16 cellular contexts compared by ENCODE assay signal in genomic region chr22:30340911-30341685, GRCh38. TPM values are rescaled to one million over a fixed set of nuclear protein-coding genes. Genes with fewer than 3 reads are reported as not detected.
DNase-seq lines count a peak whose midpoint lies in the region; ATAC-seq, FAIRE-seq and TF ChIP-seq lines count a peak whose summit lies in the region.
"Had no signal": no experiment of that assay in that cellular context is flagged by ENCODE, and none has a peak within 500 bp of the region (broad histone marks: within the 10 kb centered on the region; RNA-seq: fewer than 3 reads in every experiment).

No MANE protein-coding gene starts in this region.

- TF ChIP-seq RAD21 in HepG2 (CRISPR knock-in tag; IDR thresholded peaks at IDR 0.05), result no peak

- no TSS peak for BruUV-seq in HepG2 (replicated peaks; lab: Mats Ljungman, UMichigan)

- WGBS in HepG2 (ENCODE audit: low lambda C conversion rate), result 86% methylated on average over 12 of the region's 16 CpGs
- 94% methylated on average over 7 of the region's 16 CpGs for WGBS in right lobe of liver (ENCODE audit: insufficient coverage, low coverage, low lambda C conversion rate, missing lambda C conversion rate)

- CTCF ChIA-PET in HepG2 (lab: Yijun Ruan, JAX; ENCODE audit: low intra/inter-chr PET ratio, low total read pairs), result no interaction called here
- CTCF ChIA-PET in activated CD8-positive, alpha-beta T cell treated with anti-CD3 and anti-CD28 coated beads, Interleukin-2, amount 10 ng/mL, durations not matched to agents 7 days and 5 days (lab: Charles Lee), result interaction anchor here (1.0 to 1.4 kb wide), 2 partner anchors 47 to 53 kb away, joined by 4 to 6 read pairs; partner anchors contain the start of gene RNF215
- CTCF ChIA-PET in activated CD8-positive, alpha-beta memory T cell treated with anti-CD3 and anti-CD28 coated beads, Interleukin-2, amount 10 ng/mL, durations not matched to agents 7 days and 5 days (lab: Charles Lee), result interaction anchor here (0.5 to 1.9 kb wide), 4 partner anchors 9 to 53 kb away, joined by 3 to 5 read pairs (median 4); partner anchors contain the start of gene CASTOR1

- H4K20me1 ChIP-seq in HepG2 (ENCODE audit: insufficient read depth, low read length), result no peaks in the 10 kb centered on the region; the same call in 1 of the 2 replicates

- in situ Hi-C loops in HepG2 (cut with HindIII; ENCODE audit: extremely low pct_ligation_motif_present, low pct_unique_long_range_greater_than_20kb), result no loop called here

- ATAC-seq in HepG2 (peak; percentile 49), right lobe of liver (no peak), GM21786 (IDR thresholded peaks at IDR 0.05; ENCODE audit: unreplicated experiment) (no peak)
- no peak for ATAC-seq in activated CD8-positive, alpha-beta T cell treated with anti-CD3 and anti-CD28 coated beads, Interleukin-2, amount 10 ng/mL, durations not matched to agents 7 days and 5 days
- ATAC-seq in activated CD8-positive, alpha-beta memory T cell treated with anti-CD3 and anti-CD28 coated beads, Interleukin-2, amount 10 ng/mL, durations not matched to agents 7 days and 5 days, result no peak
- ATAC-seq: left colon had no signal

- H3K27ac ChIP-seq in HepG2 (ENCODE audit: extremely low read length, insufficient read depth, low read length) (peak overlapping the region; percentile 49), right lobe of liver (no peak overlapping the region), colonic mucosa (no peak overlapping the region)
- H3K27ac ChIP-seq: HL-60 had no signal

- H3K4me1 Mint-ChIP-seq in activated CD8-positive, alpha-beta T cell treated with anti-CD3 and anti-CD28 coated beads, Interleukin-2, amount 10 ng/mL, durations not matched to agents 7 days and 5 days (ENCODE audit: low read depth), result no peaks in the 10 kb centered on the region
- H3K4me1 Mint-ChIP-seq in activated CD8-positive, alpha-beta memory T cell treated with anti-CD3 and anti-CD28 coated beads, Interleukin-2, amount 10 ng/mL, durations not matched to agents 7 days and 5 days, result peaks cover 11% of the 10 kb centered on the region

- TF ChIP-seq POLR2A in HepG2 (IDR thresholded peaks at IDR 0.05; ENCODE audit: insufficient read depth in 1 of 2, low read depth in 2 of 2, low read length in 2 of 2), result no peak
- TF ChIP-seq POLR2A in right lobe of liver (IDR thresholded peaks at IDR 0.05), result no peak

- DNase-seq in HepG2 (ENCODE audit: low spot score) (no peak), right lobe of liver (no peak), foreskin melanocyte (peak; percentile 98), nucleus accumbens (lab: John Stamatoyannopoulos, UW) (peak; percentile 20 to 98 (median 83)), colonic mucosa (no peak)
- no peak for DNase-seq in activated CD8-positive, alpha-beta T cell treated with anti-CD3 and anti-CD28 coated beads, Interleukin-2, amount 10 ng/mL, durations not matched to agents 7 days and 5 days
- no peak for DNase-seq in activated CD8-positive, alpha-beta memory T cell treated with anti-CD3 and anti-CD28 coated beads, Interleukin-2, amount 10 ng/mL, durations not matched to agents 7 days and 5 days
- DNase-seq: activated CD4-positive, alpha-beta T cell treated with anti-CD3 and anti-CD28 coated beads, Interleukin-2, amount 50 U/mL, for 4 hours; activated naive CD4-positive, alpha-beta T cell treated with anti-CD3 and anti-CD28 coated beads, Interleukin-2, amount 10 ng/mL, durations not matched to agents 7 days and 5 days; DMS53; left colon; NCI-H2227 treated with DMSO at 0.1 percent for 48 hours; stimulated activated CD4-positive, alpha-beta T cell treated with anti-CD3 and anti-CD28 coated beads, Interleukin-15, amount 100 ng/mL, for 24 hours had no signal

- H3K9ac ChIP-seq in HepG2 (ENCODE audit: insufficient read depth, low read depth, low read length) (no peak overlapping the region), colonic mucosa (ENCODE audit: low read depth in 2 of 2, low read length in 2 of 2) (no peak overlapping the region)

- peaks cover 92% of the 10 kb centered on the region for H3K36me3 Mint-ChIP-seq in activated CD8-positive, alpha-beta T cell treated with anti-CD3 and anti-CD28 coated beads, Interleukin-2, amount 10 ng/mL, durations not matched to agents 7 days and 5 days (ENCODE audit: low read depth)
- H3K36me3 Mint-ChIP-seq in activated CD8-positive, alpha-beta memory T cell treated with anti-CD3 and anti-CD28 coated beads, Interleukin-2, amount 10 ng/mL, durations not matched to agents 7 days and 5 days, result peaks cover 90% of the 10 kb centered on the region

- no peaks in the 10 kb centered on the region for H3K27me3 Mint-ChIP-seq in activated CD8-positive, alpha-beta T cell treated with anti-CD3 and anti-CD28 coated beads, Interleukin-2, amount 10 ng/mL, durations not matched to agents 7 days and 5 days (ENCODE audit: low read depth)
- no peaks in the 10 kb centered on the region for H3K27me3 Mint-ChIP-seq in activated CD8-positive, alpha-beta memory T cell treated with anti-CD3 and anti-CD28 coated beads, Interleukin-2, amount 10 ng/mL, durations not matched to agents 7 days and 5 days
- H3K27me3 Mint-ChIP-seq: activated naive CD4-positive, alpha-beta T cell treated with anti-CD3 and anti-CD28 coated beads, Interleukin-2, amount 10 ng/mL, durations not matched to agents 7 days and 5 days had no signal

- POLR2A ChIA-PET in HepG2 (lab: Yijun Ruan, JAX), result interaction anchor here (1.3 kb wide), 1 partner anchor 14 kb away, joined by 3 read pairs; the partner anchor contains the start of gene TBC1D10A
- POLR2A ChIA-PET in activated CD8-positive, alpha-beta T cell treated with anti-CD3 and anti-CD28 coated beads, Interleukin-2, amount 10 ng/mL, durations not matched to agents 7 days and 5 days (lab: Charles Lee), result interaction anchor here (0.9 to 1.3 kb wide), 3 partner anchors 16 to 40 kb away, joined by 3 to 4 read pairs (median 4); partner anchors contain the start of genes CCDC157 and SF3A1

- H3K4me3 ChIP-seq in HepG2 (replicated peaks in 1 of 3; ENCODE audit: insufficient read depth in 1 of 3, low read depth in 2 of 3, low read length in 3 of 3) (no peak overlapping the region), right lobe of liver (no peak overlapping the region), colonic mucosa (no peak overlapping the region)

- no peak overlapping the region for H3K27ac Mint-ChIP-seq in activated CD8-positive, alpha-beta T cell treated with anti-CD3 and anti-CD28 coated beads, Interleukin-2, amount 10 ng/mL, durations not matched to agents 7 days and 5 days
- H3K27ac Mint-ChIP-seq in activated CD8-positive, alpha-beta memory T cell treated with anti-CD3 and anti-CD28 coated beads, Interleukin-2, amount 10 ng/mL, durations not matched to agents 7 days and 5 days, result no peak overlapping the region
- H3K27ac Mint-ChIP-seq: activated naive CD4-positive, alpha-beta T cell treated with anti-CD3 and anti-CD28 coated beads, Interleukin-2, amount 10 ng/mL, durations not matched to agents 7 days and 5 days; T-helper 2 cell treated with Interferon-gamma antibody and Interleukin-4, amounts not matched to agents 5 μg/mL and 100 μg/mL, for 36 hours had no signal

- no peaks in the 10 kb centered on the region for H3K79me2 ChIP-seq in HepG2 (ENCODE audit: insufficient read depth, low read length)

- H3K27me3 ChIP-seq in HepG2 (ENCODE audit: control insufficient read depth in 1 of 2, insufficient read depth in 2 of 2, low read length in 2 of 2) (no peaks in the 10 kb centered on the region), right lobe of liver (no peaks in the 10 kb centered on the region), colonic mucosa (no peaks in the 10 kb centered on the region)

- no peak overlapping the region for H3K4me2 ChIP-seq in HepG2 (ENCODE audit: low read depth, low read length)

- H3K4me3 Mint-ChIP-seq in activated CD8-positive, alpha-beta T cell treated with anti-CD3 and anti-CD28 coated beads, Interleukin-2, amount 10 ng/mL, durations not matched to agents 7 days and 5 days, result no peak overlapping the region
- H3K4me3 Mint-ChIP-seq in activated CD8-positive, alpha-beta memory T cell treated with anti-CD3 and anti-CD28 coated beads, Interleukin-2, amount 10 ng/mL, durations not matched to agents 7 days and 5 days, result no peak overlapping the region
- H3K4me3 Mint-ChIP-seq: activated naive CD4-positive, alpha-beta T cell treated with anti-CD3 and anti-CD28 coated beads, Interleukin-2, amount 10 ng/mL, durations not matched to agents 7 days and 5 days; T-helper 2 cell treated with Interferon-gamma antibody and Interleukin-4, amounts not matched to agents 5 μg/mL and 100 μg/mL, for 36 hours had no signal

- no peak for TF ChIP-seq CTCF in HepG2 (CRISPR knock-in tag; IDR thresholded peaks at IDR 0.05)
- no peak for TF ChIP-seq CTCF in right lobe of liver (IDR thresholded peaks at IDR 0.05)
- no peak for TF ChIP-seq CTCF in colonic mucosa (IDR thresholded peaks at IDR 0.05)

- peaks cover 17% of the 10 kb centered on the region for H3K4me1 ChIP-seq in HepG2 (ENCODE audit: insufficient read depth, low read length)
- peaks cover 0 to 5% (median 0%) of the 10 kb centered on the region in 4 donors for H3K4me1 ChIP-seq in right lobe of liver
- no peaks in the 10 kb centered on the region for H3K4me1 ChIP-seq in colonic mucosa

- intact Hi-C loops in HepG2 (cut with micrococcal nuclease; ENCODE audit: unreplicated experiment), result no loop called here
- intact Hi-C loops in right lobe of liver (cut with DNase I), result no loop called here
- intact Hi-C loops in colonic mucosa (cut with DNase I), result no loop called here

- peaks cover 54 to 96% of the 10 kb centered on the region in 2 experiments for H3K36me3 ChIP-seq in HepG2 (replicated peaks in 1 of 2; ENCODE audit: control insufficient read depth in 1 of 2, insufficient read depth in 2 of 2, low read length in 2 of 2)
- peaks cover 21 to 100% (median 77%) of the 10 kb centered on the region in 4 donors for H3K36me3 ChIP-seq in right lobe of liver
- H3K36me3 ChIP-seq in colonic mucosa, result peaks cover 87% of the 10 kb centered on the region

- no peaks in the 10 kb centered on the region for H3K9me3 ChIP-seq in HepG2 (ENCODE audit: low read length)
- no peaks in the 10 kb centered on the region for H3K9me3 ChIP-seq in right lobe of liver
- no peaks in the 10 kb centered on the region for H3K9me3 ChIP-seq in colonic mucosa

- no peak overlapping the region for H2AFZ ChIP-seq in HepG2 (ENCODE audit: low read length)

- no peak for FAIRE-seq in HepG2 (lab: Jason Lieb, UNC)

- TF ChIP-seq EP300 in HepG2 (IDR thresholded peaks at IDR 0.05; ENCODE audit: low read depth in 2 of 2, low read length in 2 of 2) (no peak), HepG2 (CRISPR knock-in tag; IDR thresholded peaks at IDR 0.05; ENCODE audit: borderline replicate concordance) (no peak)

- H3K9me3 Mint-ChIP-seq in activated CD8-positive, alpha-beta T cell treated with anti-CD3 and anti-CD28 coated beads, Interleukin-2, amount 10 ng/mL, durations not matched to agents 7 days and 5 days (ENCODE audit: insufficient read depth), result no peaks in the 10 kb centered on the region
- H3K9me3 Mint-ChIP-seq in activated CD8-positive, alpha-beta memory T cell treated with anti-CD3 and anti-CD28 coated beads, Interleukin-2, amount 10 ng/mL, durations not matched to agents 7 days and 5 days (ENCODE audit: low read depth), result no peaks in the 10 kb centered on the region
- H3K9me3 Mint-ChIP-seq: activated naive CD4-positive, alpha-beta T cell treated with anti-CD3 and anti-CD28 coated beads, Interleukin-2, amount 10 ng/mL, durations not matched to agents 7 days and 5 days; T-helper 2 cell treated with Interferon-gamma antibody and Interleukin-4, amounts not matched to agents 5 μg/mL and 100 μg/mL, for 36 hours had no signal

RNA-seq across cellular contexts. Expression of gene TBC1D10A, which starts 14.4 kb away (rescaled TPM):
- 3.6 and 4.2 TPM in 2 replicates for total RNA-seq in HepG2 (2016; rRNA removed; fragmentation: Illumina TruSeq; extraction: Trizol)
- 1.3 and 1.7 TPM in 2 replicates for total RNA-seq in HepG2 (2016; cell fraction: cytosol; rRNA removed; fragmentation: Illumina TruSeq; extraction: Trizol; ENCODE audit: low read depth)
- total RNA-seq in HepG2 (2016; cell fraction: insoluble cytoplasmic fraction; rRNA removed; fragmentation: Illumina TruSeq; extraction: Trizol), result 2.7 and 5.3 TPM in 2 replicates
- 2.2 and 2.6 TPM in 2 replicates for total RNA-seq in HepG2 (2016; cell fraction: membrane; rRNA removed; fragmentation: Illumina TruSeq; extraction: Trizol)
- 3.0 and 3.7 TPM in 2 replicates for total RNA-seq in HepG2 (2016; cell fraction: nucleus; rRNA removed; fragmentation: Illumina TruSeq; extraction: Trizol)
- 4.9 and 6.0 TPM in 2 replicates for polyA plus RNA-seq in HepG2 (2011; rRNA removed)
- 3.5 and 5.6 TPM in 2 replicates for polyA plus RNA-seq in HepG2 (2011; cell fraction: cytosol; rRNA removed)
- polyA plus RNA-seq in HepG2 (2011; cell fraction: nucleus; rRNA removed), result 13.6 and 14.3 TPM in 2 replicates
- 3.8 and 4.0 TPM in 2 replicates for polyA plus RNA-seq in HepG2 (2012)
- polyA plus RNA-seq in HepG2 (2016; cell fraction: cytosol; fragmentation: Illumina TruSeq; extraction: Trizol; ENCODE audit: low read depth), result 0.68 and 0.98 TPM in 2 replicates
- 3.0 and 4.4 TPM in 2 replicates for polyA plus RNA-seq in HepG2 (2016; cell fraction: insoluble cytoplasmic fraction; fragmentation: Illumina TruSeq; extraction: Trizol; ENCODE audit: low read depth)
- 0.73 and 1.0 TPM in 2 replicates for polyA plus RNA-seq in HepG2 (2016; cell fraction: membrane; fragmentation: Illumina TruSeq; extraction: Trizol; ENCODE audit: low read depth)
- polyA plus RNA-seq in HepG2 (2016; cell fraction: nucleus; fragmentation: Illumina TruSeq; extraction: Trizol; ENCODE audit: insufficient read depth, low read depth), result 6.5 and 9.4 TPM in 2 replicates
- polyA minus RNA-seq in HepG2 (2011; rRNA and poly(A)+ RNA removed; ENCODE audit: low replicate concordance), result 3.0 and 10.8 TPM in 2 replicates
- 4.6 and 5.8 TPM in 2 replicates for polyA minus RNA-seq in HepG2 (2011; cell fraction: cytosol; rRNA and poly(A)+ RNA removed)
- 7.8 and 10.4 TPM in 2 replicates for polyA minus RNA-seq in HepG2 (2011; cell fraction: nucleus; rRNA and poly(A)+ RNA removed)
- total RNA-seq in right lobe of liver, result 10 to 100 TPM in 3 of 6 experiments, 1 to 10 TPM in 3; 6.6 to 12.6 (median 10.0) TPM
- 10 to 100 TPM; 47.6 to 49.2 TPM for total RNA-seq in activated CD8-positive, alpha-beta T cell treated with anti-CD3 and anti-CD28 coated beads, Interleukin-2, amount 10 ng/mL, durations not matched to agents 7 days and 5 days
- total RNA-seq in activated CD8-positive, alpha-beta memory T cell treated with anti-CD3 and anti-CD28 coated beads, Interleukin-2, amount 10 ng/mL, durations not matched to agents 7 days and 5 days, result 10 to 100 TPM; 32.2 to 48.1 TPM
- total RNA-seq in colonic mucosa, result 10 to 100 TPM; 34.3 to 35.8 TPM

RNA-seq across cellular contexts. Expression of gene SF3A1, which starts 15.6 kb away (rescaled TPM):
- 22.0 and 31.8 TPM in 2 replicates for total RNA-seq in HepG2 (2016; rRNA removed; fragmentation: Illumina TruSeq; extraction: Trizol)
- 9.8 and 11.6 TPM in 2 replicates for total RNA-seq in HepG2 (2016; cell fraction: cytosol; rRNA removed; fragmentation: Illumina TruSeq; extraction: Trizol; ENCODE audit: low read depth)
- total RNA-seq in HepG2 (2016; cell fraction: insoluble cytoplasmic fraction; rRNA removed; fragmentation: Illumina TruSeq; extraction: Trizol), result 20.9 and 27.0 TPM in 2 replicates
- total RNA-seq in HepG2 (2016; cell fraction: membrane; rRNA removed; fragmentation: Illumina TruSeq; extraction: Trizol), result 13.8 and 16.2 TPM in 2 replicates
- 23.6 and 29.5 TPM in 2 replicates for total RNA-seq in HepG2 (2016; cell fraction: nucleus; rRNA removed; fragmentation: Illumina TruSeq; extraction: Trizol)
- polyA plus RNA-seq in HepG2 (2011; rRNA removed), result 10.0 and 16.2 TPM in 2 replicates
- 5.3 and 6.6 TPM in 2 replicates for polyA plus RNA-seq in HepG2 (2011; cell fraction: cytosol; rRNA removed)
- 42.5 and 51.9 TPM in 2 replicates for polyA plus RNA-seq in HepG2 (2011; cell fraction: nucleus; rRNA removed)
- 38.4 and 47.2 TPM in 2 replicates for polyA plus RNA-seq in HepG2 (2012)
- polyA plus RNA-seq in HepG2 (2016; cell fraction: cytosol; fragmentation: Illumina TruSeq; extraction: Trizol; ENCODE audit: low read depth), result 5.6 and 6.5 TPM in 2 replicates
- 22.2 and 52.1 TPM in 2 replicates for polyA plus RNA-seq in HepG2 (2016; cell fraction: insoluble cytoplasmic fraction; fragmentation: Illumina TruSeq; extraction: Trizol; ENCODE audit: low read depth)
- 8.5 and 15.3 TPM in 2 replicates for polyA plus RNA-seq in HepG2 (2016; cell fraction: membrane; fragmentation: Illumina TruSeq; extraction: Trizol; ENCODE audit: low read depth)
- 40.6 and 47.6 TPM in 2 replicates for polyA plus RNA-seq in HepG2 (2016; cell fraction: nucleus; fragmentation: Illumina TruSeq; extraction: Trizol; ENCODE audit: insufficient read depth, low read depth)
- polyA minus RNA-seq in HepG2 (2011; rRNA and poly(A)+ RNA removed; ENCODE audit: low replicate concordance), result 43.5 and 95.1 TPM in 2 replicates
- 61.1 and 71.4 TPM in 2 replicates for polyA minus RNA-seq in HepG2 (2011; cell fraction: cytosol; rRNA and poly(A)+ RNA removed)
- 49.2 and 53.6 TPM in 2 replicates for polyA minus RNA-seq in HepG2 (2011; cell fraction: nucleus; rRNA and poly(A)+ RNA removed)
- 10 to 100 TPM; 42.6 to 72.8 (median 66.5) TPM for total RNA-seq in right lobe of liver
- 100 to 1,000 TPM; 211 to 246 TPM for total RNA-seq in activated CD8-positive, alpha-beta T cell treated with anti-CD3 and anti-CD28 coated beads, Interleukin-2, amount 10 ng/mL, durations not matched to agents 7 days and 5 days
- total RNA-seq in activated CD8-positive, alpha-beta memory T cell treated with anti-CD3 and anti-CD28 coated beads, Interleukin-2, amount 10 ng/mL, durations not matched to agents 7 days and 5 days, result 100 to 1,000 TPM; 214 to 267 TPM
- total RNA-seq in colonic mucosa, result 100 to 1,000 TPM; 151 to 194 TPM

RNA-seq across cellular contexts. Expression of gene CCDC157, which starts 15.7 kb away (rescaled TPM):
- total RNA-seq in HepG2 (2016; rRNA removed; fragmentation: Illumina TruSeq; extraction: Trizol) (0.98 and 1.6 TPM in 2 replicates), right lobe of liver (1 to 10 TPM in 3 of 6 experiments, under 1 TPM in 3; 0.54 to 2.9 (median 0.86) TPM), colonic mucosa (1 to 10 TPM; 1.1 to 1.6 TPM)
- 2.1 and 2.2 TPM in 2 replicates for total RNA-seq in HepG2 (2016; cell fraction: cytosol; rRNA removed; fragmentation: Illumina TruSeq; extraction: Trizol; ENCODE audit: low read depth)
- total RNA-seq in HepG2 (2016; cell fraction: insoluble cytoplasmic fraction; rRNA removed; fragmentation: Illumina TruSeq; extraction: Trizol), result 0.79 and 1.9 TPM in 2 replicates
- 1.9 and 3.1 TPM in 2 replicates for total RNA-seq in HepG2 (2016; cell fraction: membrane; rRNA removed; fragmentation: Illumina TruSeq; extraction: Trizol)
- total RNA-seq in HepG2 (2016; cell fraction: nucleus; rRNA removed; fragmentation: Illumina TruSeq; extraction: Trizol), result 1.4 and 1.6 TPM in 2 replicates
- 1.4 and 2.3 TPM in 2 replicates for polyA plus RNA-seq in HepG2 (2011; rRNA removed)
- polyA plus RNA-seq in HepG2 (2011; cell fraction: cytosol; rRNA removed), result 1.1 and 1.8 TPM in 2 replicates
- 5.8 and 7.1 TPM in 2 replicates for polyA plus RNA-seq in HepG2 (2011; cell fraction: nucleus; rRNA removed)
- 0.64 and 1.3 TPM in 2 replicates for polyA plus RNA-seq in HepG2 (2012)
- polyA plus RNA-seq in HepG2 (2016; cell fraction: cytosol; fragmentation: Illumina TruSeq; extraction: Trizol; ENCODE audit: low read depth), result 3.4 and 4.1 TPM in 2 replicates
- 1.2 and 1.5 TPM in 2 replicates for polyA plus RNA-seq in HepG2 (2016; cell fraction: insoluble cytoplasmic fraction; fragmentation: Illumina TruSeq; extraction: Trizol; ENCODE audit: low read depth)
- 2.2 and 3.2 TPM in 2 replicates for polyA plus RNA-seq in HepG2 (2016; cell fraction: membrane; fragmentation: Illumina TruSeq; extraction: Trizol; ENCODE audit: low read depth)
- 3.1 and 3.2 TPM in 2 replicates for polyA plus RNA-seq in HepG2 (2016; cell fraction: nucleus; fragmentation: Illumina TruSeq; extraction: Trizol; ENCODE audit: insufficient read depth, low read depth)
- 2.6 and 4.7 TPM in 2 replicates for polyA minus RNA-seq in HepG2 (2011; rRNA and poly(A)+ RNA removed; ENCODE audit: low replicate concordance)
- polyA minus RNA-seq in HepG2 (2011; cell fraction: cytosol; rRNA and poly(A)+ RNA removed), result 0.79 and 1.4 TPM in 2 replicates
- polyA minus RNA-seq in HepG2 (2011; cell fraction: nucleus; rRNA and poly(A)+ RNA removed), result 1.9 and 3.0 TPM in 2 replicates
- 1 to 10 TPM; 4.3 to 5.0 TPM for total RNA-seq in activated CD8-positive, alpha-beta T cell treated with anti-CD3 and anti-CD28 coated beads, Interleukin-2, amount 10 ng/mL, durations not matched to agents 7 days and 5 days
- total RNA-seq in activated CD8-positive, alpha-beta memory T cell treated with anti-CD3 and anti-CD28 coated beads, Interleukin-2, amount 10 ng/mL, durations not matched to agents 7 days and 5 days, result 1 to 10 TPM; 4.9 to 6.2 TPM

RNA-seq across cellular contexts. Expression of gene RNF215, which starts 46.1 kb away (rescaled TPM):
- 2.4 and 5.3 TPM in 2 replicates for total RNA-seq in HepG2 (2016; rRNA removed; fragmentation: Illumina TruSeq; extraction: Trizol)
- total RNA-seq in HepG2 (2016; cell fraction: cytosol; rRNA removed; fragmentation: Illumina TruSeq; extraction: Trizol; ENCODE audit: low read depth), result 1.6 and 1.9 TPM in 2 replicates
- 2.5 and 5.7 TPM in 2 replicates for total RNA-seq in HepG2 (2016; cell fraction: insoluble cytoplasmic fraction; rRNA removed; fragmentation: Illumina TruSeq; extraction: Trizol)
- 2.5 and 3.5 TPM in 2 replicates for total RNA-seq in HepG2 (2016; cell fraction: membrane; rRNA removed; fragmentation: Illumina TruSeq; extraction: Trizol)
- total RNA-seq in HepG2 (2016; cell fraction: nucleus; rRNA removed; fragmentation: Illumina TruSeq; extraction: Trizol), result 7.1 and 8.8 TPM in 2 replicates
- 6.1 and 9.2 TPM in 2 replicates for polyA plus RNA-seq in HepG2 (2011; rRNA removed)
- 3.8 and 4.9 TPM in 2 replicates for polyA plus RNA-seq in HepG2 (2011; cell fraction: cytosol; rRNA removed)
- polyA plus RNA-seq in HepG2 (2011; cell fraction: nucleus; rRNA removed), result 55.4 and 60.1 TPM in 2 replicates
- polyA plus RNA-seq in HepG2 (2012), result 5.4 and 7.0 TPM in 2 replicates
- 1.1 and 1.2 TPM in 2 replicates for polyA plus RNA-seq in HepG2 (2016; cell fraction: cytosol; fragmentation: Illumina TruSeq; extraction: Trizol; ENCODE audit: low read depth)
- polyA plus RNA-seq in HepG2 (2016; cell fraction: insoluble cytoplasmic fraction; fragmentation: Illumina TruSeq; extraction: Trizol; ENCODE audit: low read depth), result 1.6 and 1.8 TPM in 2 replicates
- 1.9 and 2.2 TPM in 2 replicates for polyA plus RNA-seq in HepG2 (2016; cell fraction: membrane; fragmentation: Illumina TruSeq; extraction: Trizol; ENCODE audit: low read depth)
- polyA plus RNA-seq in HepG2 (2016; cell fraction: nucleus; fragmentation: Illumina TruSeq; extraction: Trizol; ENCODE audit: insufficient read depth, low read depth), result 17.7 and 18.4 TPM in 2 replicates
- 10.6 and 16.6 TPM in 2 replicates for polyA minus RNA-seq in HepG2 (2011; rRNA and poly(A)+ RNA removed; ENCODE audit: low replicate concordance)
- polyA minus RNA-seq in HepG2 (2011; cell fraction: cytosol; rRNA and poly(A)+ RNA removed), result 2.3 and 4.5 TPM in 2 replicates
- 12.6 and 12.9 TPM in 2 replicates for polyA minus RNA-seq in HepG2 (2011; cell fraction: nucleus; rRNA and poly(A)+ RNA removed)
- 10 to 100 TPM in 1 of 6 experiments, 1 to 10 TPM in 5; 6.2 to 10.0 (median 7.4) TPM for total RNA-seq in right lobe of liver
- 10 to 100 TPM; 12.0 to 14.6 TPM for total RNA-seq in activated CD8-positive, alpha-beta T cell treated with anti-CD3 and anti-CD28 coated beads, Interleukin-2, amount 10 ng/mL, durations not matched to agents 7 days and 5 days
- 10 to 100 TPM in 1 of 2 experiments, 1 to 10 TPM in 1; 8.5 to 10.5 TPM for total RNA-seq in activated CD8-positive, alpha-beta memory T cell treated with anti-CD3 and anti-CD28 coated beads, Interleukin-2, amount 10 ng/mL, durations not matched to agents 7 days and 5 days
- total RNA-seq in colonic mucosa, result 1 to 10 TPM; 5.8 to 9.4 TPM

RNA-seq across cellular contexts. Expression of gene CASTOR1, which starts 51.8 kb away (rescaled TPM):
- total RNA-seq in HepG2 (2016; rRNA removed; fragmentation: Illumina TruSeq; extraction: Trizol) (1.1 and 2.6 TPM in 2 replicates), right lobe of liver (1 to 10 TPM in 5 of 6 experiments, under 1 TPM in 1; 0.86 to 8.6 (median 4.0) TPM), colonic mucosa (1 to 10 TPM; 4.5 to 5.0 TPM)
- 0.81 and 0.88 TPM in 2 replicates for total RNA-seq in HepG2 (2016; cell fraction: cytosol; rRNA removed; fragmentation: Illumina TruSeq; extraction: Trizol; ENCODE audit: low read depth)
- total RNA-seq in HepG2 (2016; cell fraction: insoluble cytoplasmic fraction; rRNA removed; fragmentation: Illumina TruSeq; extraction: Trizol), result 0.70 and 1.2 TPM in 2 replicates
- 2.4 and 2.9 TPM in 2 replicates for total RNA-seq in HepG2 (2016; cell fraction: membrane; rRNA removed; fragmentation: Illumina TruSeq; extraction: Trizol)
- total RNA-seq in HepG2 (2016; cell fraction: nucleus; rRNA removed; fragmentation: Illumina TruSeq; extraction: Trizol), result 1.6 and 2.3 TPM in 2 replicates
- polyA plus RNA-seq in HepG2 (2011; rRNA removed), result 4.4 and 6.2 TPM in 2 replicates
- polyA plus RNA-seq in HepG2 (2011; cell fraction: cytosol; rRNA removed), result 2.6 and 3.9 TPM in 2 replicates
- 14.3 and 18.8 TPM in 2 replicates for polyA plus RNA-seq in HepG2 (2011; cell fraction: nucleus; rRNA removed)
- polyA plus RNA-seq in HepG2 (2012), result 2.3 and 2.7 TPM in 2 replicates
- 0.41 and 0.72 TPM in 2 replicates for polyA plus RNA-seq in HepG2 (2016; cell fraction: cytosol; fragmentation: Illumina TruSeq; extraction: Trizol; ENCODE audit: low read depth)
- polyA plus RNA-seq in HepG2 (2016; cell fraction: insoluble cytoplasmic fraction; fragmentation: Illumina TruSeq; extraction: Trizol; ENCODE audit: low read depth), result 0.73 and 1.3 TPM in 2 replicates
- polyA plus RNA-seq in HepG2 (2016; cell fraction: membrane; fragmentation: Illumina TruSeq; extraction: Trizol; ENCODE audit: low read depth), result 0.99 and 1.3 TPM in 2 replicates
- 2.4 TPM in 1 of 2 replicates, not detected in the other for polyA plus RNA-seq in HepG2 (2016; cell fraction: nucleus; fragmentation: Illumina TruSeq; extraction: Trizol; ENCODE audit: insufficient read depth, low read depth)
- 1.4 and 5.7 TPM in 2 replicates for polyA minus RNA-seq in HepG2 (2011; rRNA and poly(A)+ RNA removed; ENCODE audit: low replicate concordance)
- 0.97 and 1.6 TPM in 2 replicates for polyA minus RNA-seq in HepG2 (2011; cell fraction: cytosol; rRNA and poly(A)+ RNA removed)
- polyA minus RNA-seq in HepG2 (2011; cell fraction: nucleus; rRNA and poly(A)+ RNA removed), result 2.3 and 2.9 TPM in 2 replicates
- total RNA-seq in activated CD8-positive, alpha-beta T cell treated with anti-CD3 and anti-CD28 coated beads, Interleukin-2, amount 10 ng/mL, durations not matched to agents 7 days and 5 days, result 10 to 100 TPM; 24.5 to 25.4 TPM
- total RNA-seq in activated CD8-positive, alpha-beta memory T cell treated with anti-CD3 and anti-CD28 coated beads, Interleukin-2, amount 10 ng/mL, durations not matched to agents 7 days and 5 days, result 10 to 100 TPM in 1 of 2 experiments, 1 to 10 TPM in 1; 8.7 to 10.2 TPM

Comparison
In these comparisons a context has a peak if more than half of its experiments do, and no peak if none do; other contexts are left out.
1. DNase-seq: peak in foreskin melanocyte (single experiment) and nucleus accumbens (56 of 56); none in HepG2 (single experiment), right lobe of liver (0 of 3), activated CD8-positive, alpha-beta T cell treated with anti-CD3 and anti-CD28 coated beads, Interleukin-2, amount 10 ng/mL, durations not matched to agents 7 days and 5 days (single experiment), activated CD8-positive, alpha-beta memory T cell treated with anti-CD3 and anti-CD28 coated beads, Interleukin-2, amount 10 ng/mL, durations not matched to agents 7 days and 5 days (single experiment) and colonic mucosa (single experiment).